ENCODE assay signal across 1 cellular context in the genomic region with DNA sequence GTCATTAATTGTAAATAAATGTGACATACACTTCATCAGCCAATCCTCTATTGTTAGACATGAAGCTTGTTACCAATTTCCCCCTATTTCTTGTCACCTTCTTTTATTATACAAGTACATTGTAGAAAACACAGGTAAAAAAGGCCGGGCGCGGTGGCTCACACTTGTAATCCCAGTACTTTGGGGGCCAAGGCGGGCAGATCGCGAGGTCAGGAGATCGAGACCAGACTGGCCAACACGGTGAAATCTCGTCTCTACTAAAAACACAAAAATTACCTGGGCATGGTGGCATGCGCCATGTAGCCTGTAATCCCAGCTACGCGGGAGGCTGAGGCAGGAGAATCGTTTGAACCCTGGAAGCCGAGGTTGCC.
TF ChIP-seq lines count a peak whose summit lies in the region.

No MANE protein-coding gene starts in this region.

TF ChIP-seq in H1, 55 proteins besides CTCF, POLR2A, EP300 and RAD21 (continued from another document):
- TF ChIP-seq, protein P1, sequence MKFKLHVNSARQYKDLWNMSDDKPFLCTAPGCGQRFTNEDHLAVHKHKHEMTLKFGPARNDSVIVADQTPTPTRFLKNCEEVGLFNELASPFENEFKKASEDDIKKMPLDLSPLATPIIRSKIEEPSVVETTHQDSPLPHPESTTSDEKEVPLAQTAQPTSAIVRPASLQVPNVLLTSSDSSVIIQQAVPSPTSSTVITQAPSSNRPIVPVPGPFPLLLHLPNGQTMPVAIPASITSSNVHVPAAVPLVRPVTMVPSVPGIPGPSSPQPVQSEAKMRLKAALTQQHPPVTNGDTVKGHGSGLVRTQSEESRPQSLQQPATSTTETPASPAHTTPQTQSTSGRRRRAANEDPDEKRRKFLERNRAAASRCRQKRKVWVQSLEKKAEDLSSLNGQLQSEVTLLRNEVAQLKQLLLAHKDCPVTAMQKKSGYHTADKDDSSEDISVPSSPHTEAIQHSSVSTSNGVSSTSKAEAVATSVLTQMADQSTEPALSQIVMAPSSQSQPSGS (IDR thresholded peaks at IDR 0.05; ENCODE audit: low read length), result no peak
